Comparison of ENCODE assay signal across 14 cellular contexts in the genomic region with DNA sequence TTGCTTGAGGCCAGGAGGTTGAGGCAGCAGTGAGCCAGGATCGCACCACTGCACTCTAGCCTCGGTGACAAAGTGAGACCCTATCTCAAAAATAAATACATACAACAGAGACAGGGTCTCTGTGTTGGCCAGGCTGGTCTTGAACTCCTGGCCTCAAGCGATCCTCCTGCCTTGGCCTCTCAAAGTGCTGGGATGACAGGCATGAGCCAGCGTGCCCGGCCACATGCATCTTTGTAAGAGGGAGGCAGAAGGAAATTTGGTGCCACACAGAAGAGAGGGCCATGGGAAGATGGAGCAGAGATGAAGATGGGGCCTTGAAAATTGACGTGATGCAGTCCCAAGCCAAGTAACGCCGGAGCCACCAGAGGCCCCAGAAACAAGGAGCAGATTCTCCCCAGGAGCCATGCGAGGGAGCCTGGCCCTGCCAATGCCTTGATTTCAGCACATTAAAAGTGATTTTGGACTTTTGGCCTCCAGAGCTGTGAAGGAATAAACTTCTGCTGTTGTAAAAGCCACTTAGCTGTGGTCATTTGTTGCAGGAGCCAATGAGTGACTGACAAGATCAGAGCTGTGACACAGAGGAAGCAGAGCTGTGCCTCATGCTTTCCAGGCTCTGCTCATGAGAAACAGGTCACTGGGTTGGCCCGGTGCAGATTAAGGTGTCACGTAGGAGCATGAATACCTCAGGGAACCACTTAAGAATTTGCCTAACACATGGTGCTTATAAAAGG. TPM values are rescaled to one million over a fixed set of nuclear protein-coding genes. Genes with fewer than 3 reads are reported as not detected.
DNase-seq lines count a peak whose midpoint lies in the region; ATAC-seq, FAIRE-seq and TF ChIP-seq lines count a peak whose summit lies in the region.
"Had no signal": no experiment of that assay in that cellular context is flagged by ENCODE, and none has a peak within 500 bp of the region (broad histone marks: within the 10 kb centered on the region; RNA-seq: fewer than 3 reads in every experiment).

No MANE protein-coding gene starts in this region.

- ATAC-seq in HG02610 (IDR thresholded peaks at IDR 0.05; ENCODE audit: unreplicated experiment) (no peak), GM19397 (IDR thresholded peaks at IDR 0.05; ENCODE audit: unreplicated experiment) (no peak), GM18502 (IDR thresholded peaks at IDR 0.05; ENCODE audit: poor library complexity, unreplicated experiment) (no peak)
- ATAC-seq: foreskin keratinocyte had no signal

- 89 to 91% methylated on average over 10 to 11 of the region's 11 CpGs for WGBS in endodermal cell (ENCODE audit: insufficient coverage in 1 of 2, insufficient read length in 1 of 2), 2 experiments

- no peaks in the 10 kb centered on the region for H3K4me1 ChIP-seq in endodermal cell (ENCODE audit: control insufficient read depth, insufficient read depth, low read length)
- H3K4me1 ChIP-seq: foreskin keratinocyte had no signal

- FAIRE-seq in G401.6 (lab: Jason Lieb, UNC), result peak; percentile 6

- H3K36me3 Mint-ChIP-seq in endodermal cell (ENCODE audit: low read depth), result peaks cover 6% of the 10 kb centered on the region

- H3K4me3 Mint-ChIP-seq in endodermal cell, result no peak overlapping the region

- DNase-seq in NCI-H526 treated with DMSO at 0.1 percent for 48 hours (lab: John Stamatoyannopoulos, UW) (peak; percentile 61), endodermal cell (peak; percentile 57), pons (ENCODE audit: low spot score) (peak; percentile 24), SHP77 treated with DMSO at 0.1 percent for 48 hours (lab: John Stamatoyannopoulos, UW) (no peak)
- DNase-seq: cerebellar nuclear complex, COR-L47, foreskin keratinocyte, NCI-H1694 treated with DMSO at 0.1 percent for 48 hours had no signal

- no peak overlapping the region for H3K27ac Mint-ChIP-seq in endodermal cell

- no peak for TF ChIP-seq CTCF in endodermal cell (conservative IDR thresholded peaks at IDR 0.05)

- peaks cover 81% of the 10 kb centered on the region for H3K27me3 Mint-ChIP-seq in endodermal cell (ENCODE audit: insufficient read depth)

- peaks cover 3% of the 10 kb centered on the region for H3K4me1 Mint-ChIP-seq in endodermal cell

- H3K27ac ChIP-seq in endodermal cell (ENCODE audit: low read depth, low read length), result no peak overlapping the region
- H3K27ac ChIP-seq: foreskin keratinocyte, prostate gland, tibial artery had no signal

- H3K9me3 Mint-ChIP-seq in endodermal cell, result no peaks in the 10 kb centered on the region

- no peak overlapping the region for H3K4me3 ChIP-seq in endodermal cell (ENCODE audit: low read length)
- H3K4me3 ChIP-seq: prostate gland, tibial artery had no signal

- peaks cover 15% of the 10 kb centered on the region for H3K27me3 ChIP-seq in endodermal cell (ENCODE audit: control insufficient read depth, insufficient read depth, low read length, poor library complexity, severe bottlenecking)
- H3K27me3 ChIP-seq: foreskin keratinocyte, tibial artery had no signal

- peaks cover 2% of the 10 kb centered on the region for H3K36me3 ChIP-seq in endodermal cell (ENCODE audit: control insufficient read depth, insufficient read depth, low read length)
- H3K36me3 ChIP-seq: prostate gland, tibial artery had no signal

- H3K9me3 ChIP-seq in endodermal cell (ENCODE audit: control insufficient read depth, low read length), result no peaks in the 10 kb centered on the region
- H3K9me3 ChIP-seq: prostate gland, tibial artery had no signal

- H3K9ac ChIP-seq in endodermal cell (ENCODE audit: extremely low read depth, low read length, poor library complexity, severe bottlenecking), result no peak overlapping the region

RNA-seq across cellular contexts. Expression of a gene that starts 2.6 kb away (rescaled TPM):
- total RNA-seq in endodermal cell, result 10 to 100 TPM; 30.3 to 32.4 TPM
- polyA plus RNA-seq in endodermal cell (2013, experiment 1 of 2), result 16.2 TPM
- polyA plus RNA-seq in endodermal cell (2013, experiment 2 of 2), result 16.9 TPM

RNA-seq across cellular contexts. Expression of a gene that starts 10.4 kb away (rescaled TPM):
- total RNA-seq in endodermal cell, result 1 to 10 TPM; 2.6 to 2.7 TPM
- 4.1 TPM for polyA plus RNA-seq in endodermal cell (2013, experiment 1 of 2)
- 2.8 TPM for polyA plus RNA-seq in endodermal cell (2013, experiment 2 of 2)

RNA-seq across cellular contexts. Expression of a gene that starts 34.3 kb away (rescaled TPM):
- total RNA-seq in endodermal cell, result 100 to 1,000 TPM; 117 to 138 TPM
- polyA plus RNA-seq in endodermal cell (2013, experiment 1 of 2), result 151 TPM
- polyA plus RNA-seq in endodermal cell (2013, experiment 2 of 2), result 154 TPM
